1 cellular context compared by ENCODE assay signal in genomic region chr2:200877443-200877842, GRCh38.
TF ChIP-seq lines count a peak whose summit lies in the region.

No MANE protein-coding gene starts in this region.

TF ChIP-seq in HepG2, 621 proteins besides CTCF, POLR2A, EP300 and RAD21:
- TF ChIP-seq ZNF652 (CRISPR knock-in tag; IDR thresholded peaks at IDR 0.05; ENCODE audit: borderline replicate concordance, low read depth) (no peak), TSC22D2 (CRISPR knock-in tag; IDR thresholded peaks at IDR 0.05; ENCODE audit: borderline replicate concordance) (no peak), NR2F6 (IDR thresholded peaks at IDR 0.05) (no peak), NR2F6 (CRISPR knock-in tag; IDR thresholded peaks at IDR 0.05) (no peak), GABPA (IDR thresholded peaks at IDR 0.05; ENCODE audit: low read depth, low read length) (no peak), GABPA (CRISPR knock-in tag; IDR thresholded peaks at IDR 0.05; ENCODE audit: low read depth) (no peak), SIN3A (IDR thresholded peaks at IDR 0.05; ENCODE audit: borderline replicate concordance, low read depth, low read length) (no peak)
